ENCODE assay signal across 1 cellular context in genomic region chr11:69915501-69916250, GRCh38.
TF ChIP-seq lines count a peak whose summit lies in the region.

No MANE protein-coding gene starts in this region.

TF ChIP-seq in HepG2, 621 proteins besides CTCF, POLR2A, EP300 and RAD21 (continued from another document):
- peak; percentile 23; the same call in 1 of the 2 replicates for TF ChIP-seq ZNF687 (CRISPR knock-in tag; IDR thresholded peaks at IDR 0.05)
